ENCODE assay signal across 12 cellular contexts in genomic region chr17:74433421-74434121, GRCh38. TPM values are rescaled to one million over a fixed set of nuclear protein-coding genes. Genes with fewer than 3 reads are reported as not detected.
DNase-seq lines count a peak whose midpoint lies in the region; ATAC-seq and TF ChIP-seq lines count a peak whose summit lies in the region.
"Had no signal": no experiment of that assay in that cellular context is flagged by ENCODE, and none has a peak within 500 bp of the region (broad histone marks: within the 10 kb centered on the region; RNA-seq: fewer than 3 reads in every experiment).

No MANE protein-coding gene starts in this region.

- H3K56ac ChIP-seq in mesendoderm (ENCODE audit: low read length): peak overlapping the region; percentile 27

- H3K36me3 Mint-ChIP-seq in endothelial cell (ENCODE audit: low read depth, unreplicated experiment): no peaks in the 10 kb centered on the region

- H3K36me3 ChIP-seq in OCI-LY7 (ENCODE audit: insufficient read depth, low read length): no peaks in the 10 kb centered on the region
- no peaks in the 10 kb centered on the region for H3K36me3 ChIP-seq in mesendoderm (ENCODE audit: control insufficient read depth, insufficient read depth, low read length)
- H3K36me3 ChIP-seq in tibial artery: no peaks in the 10 kb centered on the region

- peaks cover 14% of the 10 kb centered on the region for H3K27me3 Mint-ChIP-seq in endothelial cell (ENCODE audit: unreplicated experiment)

- no peak overlapping the region for H4K5ac ChIP-seq in mesendoderm (ENCODE audit: low read length)

- H3K23ac ChIP-seq in mesendoderm (ENCODE audit: low read length): no peak overlapping the region

- no peak overlapping the region for H3K4ac ChIP-seq in mesendoderm (ENCODE audit: low read depth, low read length)

- no peak overlapping the region for H2AK5ac ChIP-seq in mesendoderm (ENCODE audit: low read length)

- no peak overlapping the region for H4K8ac ChIP-seq in mesendoderm (ENCODE audit: low read depth, low read length)

- no peaks in the 10 kb centered on the region for H3K9me2 ChIP-seq in OCI-LY7 (ENCODE audit: insufficient read depth, low read length)

- DNase-seq in OCI-LY7 (ENCODE audit: low spot score) (no peak), endothelial cell (ENCODE audit: low spot score) (no peak), mesendoderm (peak; percentile 68), tibial artery (peak in 1 of 2 donors; percentile 82), DMS153 treated with DMSO at 0.1 percent for 48 hours (lab: John Stamatoyannopoulos, UW; ENCODE audit: unreplicated experiment) (no peak), RKO (ENCODE audit: low spot score) (no peak)
- DNase-seq: effector CD8-positive, alpha-beta T cell; Kasumi-1; NK-92 treated with Interleukin-12 subunit alpha and Interleukin-12 subunit beta, amount 100 ng/mL, for 24 hours; stimulated activated CD4-positive, alpha-beta T cell treated with anti-CD3 and anti-CD28 coated beads, Interleukin-4, amount 100 ng/mL, for 4 hours had no signal

- no peaks in the 10 kb centered on the region for H3K9me3 Mint-ChIP-seq in endothelial cell (ENCODE audit: unreplicated experiment)

- H3K27me3 ChIP-seq in mesendoderm (ENCODE audit: insufficient read depth, low read length, poor library complexity): no peaks in the 10 kb centered on the region
- no peaks in the 10 kb centered on the region for H3K27me3 ChIP-seq in tibial artery

- no peak overlapping the region for H3K27ac Mint-ChIP-seq in endothelial cell (ENCODE audit: unreplicated experiment)

- no peak overlapping the region for H2BK15ac ChIP-seq in mesendoderm (replicated peaks; ENCODE audit: low read depth)

- no peak overlapping the region for H2BK120ac ChIP-seq in mesendoderm (ENCODE audit: low read depth, low read length)

- H3K79me1 ChIP-seq in mesendoderm (ENCODE audit: low read length): no peaks in the 10 kb centered on the region

- no TSS peak for BruUV-seq in OCI-LY7 (replicated peaks; lab: Mats Ljungman, UMichigan)

- H3K18ac ChIP-seq in mesendoderm (ENCODE audit: low read length): no peak overlapping the region

- no peaks in the 10 kb centered on the region for H4K20me1 ChIP-seq in OCI-LY7 (ENCODE audit: insufficient read depth, low read length)

- no peak overlapping the region for H3K9ac ChIP-seq in mesendoderm (ENCODE audit: low read length)

- no CpG with 5 or more reads among the region's 17 CpGs for WGBS in mesendoderm (ENCODE audit: extremely low coverage, insufficient coverage, low lambda C conversion rate)

- peak overlapping the region; percentile 51 for H3K4me3 Mint-ChIP-seq in endothelial cell (ENCODE audit: unreplicated experiment)

- no peak overlapping the region for H2BK5ac ChIP-seq in mesendoderm (ENCODE audit: low read length)

- H3K27ac ChIP-seq in OCI-LY7 (ENCODE audit: low read depth, low read length, poor library complexity, severe bottlenecking) (no peak overlapping the region), mesendoderm (ENCODE audit: low read depth, low read length) (no peak overlapping the region), tibial artery (peak overlapping the region; percentile 93 to 100)

- intact Hi-C loops in OCI-LY7 (cut with micrococcal nuclease; ENCODE audit: unreplicated experiment): no loop called here
- intact Hi-C loops in tibial artery (cut with DNase I; ENCODE audit: low total_unique reads): no loop called here

- peaks cover 15% of the 10 kb centered on the region for H3K4me1 Mint-ChIP-seq in endothelial cell (ENCODE audit: unreplicated experiment)

- no peak overlapping the region for H2AFZ ChIP-seq in OCI-LY7 (ENCODE audit: low read length)

- TF ChIP-seq CTCF in OCI-LY7 (conservative IDR thresholded peaks at IDR 0.05; ENCODE audit: low read length) (peak; percentile 54), endothelial cell (IDR thresholded peaks at IDR 0.05; ENCODE audit: unreplicated experiment) (no peak), tibial artery (IDR thresholded peaks at IDR 0.05) (peak; percentile 29 to 34)

- no peak overlapping the region for H3K4me3 ChIP-seq in OCI-LY7 (ENCODE audit: low read depth, low read length, poor library complexity, severe bottlenecking)
- H3K4me3 ChIP-seq in mesendoderm (ENCODE audit: low read length): no peak overlapping the region
- H3K4me3 ChIP-seq in tibial artery: peak overlapping the region; percentile 84 to 91

- CTCF ChIA-PET in OCI-LY7 (lab: Charles Lee; ENCODE audit: unreplicated experiment): interaction anchor here (0.6 to 1.1 kb wide), 3 partner anchors 17 to 54 kb away, joined by 4 to 12 read pairs (median 9); no protein-coding TSS in a partner anchor

- H3K9me3 ChIP-seq in OCI-LY7 (ENCODE audit: low read length) (no peaks in the 10 kb centered on the region), tibial artery (peaks cover 0 to 4% (median 0%) of the 10 kb centered on the region in 3 donors)

- POLR2A ChIA-PET in OCI-LY7 (lab: Charles Lee): no interaction called here

- H3K4me2 ChIP-seq in OCI-LY7 (ENCODE audit: low read length) (no peak overlapping the region), mesendoderm (ENCODE audit: low read length) (no peak overlapping the region)

- ATAC-seq in HG02610 (IDR thresholded peaks at IDR 0.05; ENCODE audit: unreplicated experiment): no peak

- no peaks in the 10 kb centered on the region for H3K4me1 ChIP-seq in OCI-LY7 (ENCODE audit: insufficient read depth, low read length, poor library complexity, severe bottlenecking)
- peaks cover 2% of the 10 kb centered on the region for H3K4me1 ChIP-seq in mesendoderm (ENCODE audit: control insufficient read depth, low read depth, low read length)
- H3K4me1 ChIP-seq in tibial artery: peaks cover 0 to 60% (median 37%) of the 10 kb centered on the region in 4 donors

- H3K79me2 ChIP-seq in OCI-LY7 (ENCODE audit: insufficient read depth, low read depth, low read length) (no peaks in the 10 kb centered on the region), mesendoderm (ENCODE audit: control insufficient read depth, insufficient read depth, low read length) (no peaks in the 10 kb centered on the region)

RNA-seq across cellular contexts. Expression of gene GPRC5C, which starts 1.7 kb away (rescaled TPM):
- 9.4 and 19.5 TPM in 2 replicates for total RNA-seq in OCI-LY7 (2014; rRNA removed; shearing (Covaris generic))
- total RNA-seq in OCI-LY7 (2022) (1.1 and 2.0 TPM in 2 replicates), endothelial cell (ENCODE audit: unreplicated experiment) (24.7 TPM)
- polyA plus RNA-seq in mesendoderm (2013, experiment 1 of 2): 3.7 TPM
- polyA plus RNA-seq in mesendoderm (2013, experiment 2 of 2): 4.0 TPM

RNA-seq across cellular contexts. Expression of gene CD300A, which starts 32.9 kb away (rescaled TPM):
- total RNA-seq in OCI-LY7 (2014; rRNA removed; shearing (Covaris generic)): 6.7 and 7.4 TPM in 2 replicates
- total RNA-seq in OCI-LY7 (2022) (1.8 and 3.5 TPM in 2 replicates), endothelial cell (ENCODE audit: unreplicated experiment) (not detected)
- polyA plus RNA-seq in mesendoderm (2013, experiment 1 of 2): 0.03 TPM
- polyA plus RNA-seq in mesendoderm (2013, experiment 2 of 2): 0.03 TPM
- total RNA-seq: lung microvascular endothelial cell had no signal

Comparison
In these comparisons a context has a peak if more than half of its experiments do, and no peak if none do; other contexts are left out.
1. H3K27ac ChIP-seq: peak in tibial artery (2 of 2); none in OCI-LY7 (single experiment) and mesendoderm (single experiment).
2. H3K4me3 ChIP-seq: peak in tibial artery (2 of 2); none in OCI-LY7 (single experiment) and mesendoderm (single experiment).